ENCODE assay signal across 21 cellular contexts in the genomic region with DNA sequence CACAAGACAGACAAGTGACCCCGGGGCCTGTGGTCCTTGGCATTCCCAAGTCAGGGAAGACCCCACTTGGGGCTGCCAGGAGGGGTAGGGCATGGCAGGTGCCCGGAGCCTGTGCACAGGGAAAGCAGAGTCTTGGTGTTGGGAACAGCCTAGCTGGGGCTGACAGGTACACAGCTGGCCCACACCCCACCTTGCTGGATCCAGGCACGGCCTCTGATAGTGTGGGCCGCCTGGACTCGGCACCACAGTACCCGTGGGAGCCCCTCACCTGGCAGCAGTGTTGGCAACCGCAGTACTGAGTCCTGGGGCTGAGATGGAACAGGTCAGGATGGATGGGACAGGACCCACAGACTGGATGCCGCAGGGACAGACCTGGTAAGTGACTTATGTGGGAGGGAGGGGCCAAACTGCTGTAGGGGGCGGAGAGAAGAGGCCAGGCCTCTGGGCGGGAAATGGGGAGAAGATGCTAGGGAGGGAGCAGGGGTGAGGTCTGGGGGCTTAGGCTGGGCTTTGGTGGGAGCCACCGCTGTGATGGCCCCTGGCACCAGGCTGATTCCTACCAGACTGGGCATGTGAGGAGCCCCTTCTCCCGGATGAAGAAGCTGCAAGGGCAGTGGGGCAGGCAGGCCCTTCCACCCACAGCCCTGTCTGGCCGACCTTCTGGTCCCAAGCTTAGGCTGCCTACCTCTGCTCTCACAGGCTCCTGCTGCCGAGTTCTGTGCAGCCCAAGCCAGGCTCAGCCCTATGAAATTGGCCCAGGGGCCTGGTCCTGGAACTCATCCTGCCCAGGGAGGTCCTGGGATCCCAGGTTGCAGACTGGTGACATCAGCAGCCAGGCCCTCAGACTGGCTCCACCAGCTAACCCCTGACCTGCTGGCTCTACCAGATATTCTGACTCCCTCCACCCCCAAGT. TPM values are rescaled to one million over a fixed set of nuclear protein-coding genes. Genes with fewer than 3 reads are reported as not detected.
DNase-seq lines count a peak whose midpoint lies in the region; ATAC-seq, FAIRE-seq and TF ChIP-seq lines count a peak whose summit lies in the region.
"Had no signal": no experiment of that assay in that cellular context is flagged by ENCODE, and none has a peak within 500 bp of the region (broad histone marks: within the 10 kb centered on the region; RNA-seq: fewer than 3 reads in every experiment).

A gene (minus strand): TSS at position 357 of the 913 bp plus-strand sequence. CDS start 825 bp downstream, outside the sequence.

- peaks cover 8% of the 10 kb centered on the region for H3K36me3 Mint-ChIP-seq in activated CD8-positive, alpha-beta T cell treated with anti-CD3 and anti-CD28 coated beads for 36 hours (ENCODE audit: low read depth)
- H3K36me3 Mint-ChIP-seq in activated CD8-positive, alpha-beta T cell treated with anti-CD3 and anti-CD28 coated beads, Interleukin-2, amount 10 ng/mL, durations not matched to agents 7 days and 5 days (ENCODE audit: low read depth) = peaks cover 14% of the 10 kb centered on the region
- H3K36me3 Mint-ChIP-seq in stimulated activated effector memory CD8-positive, alpha-beta T cell treated with anti-CD3 and anti-CD28 coated beads, Interleukin-12 subunit alpha, Interleukin-12 subunit beta, amount 100 ng/mL, for 72 hours = peaks cover 8% of the 10 kb centered on the region

- H3K36me3 ChIP-seq in K562 (ENCODE audit: control insufficient read depth, insufficient read depth, low read length) (no peaks in the 10 kb centered on the region), kidney (ENCODE audit: control insufficient read depth in 1 of 2, insufficient read depth in 2 of 2, low read length in 2 of 2) (peaks cover 7% of the 10 kb centered on the region in 2 donors), left lung (peaks cover 0 to 34% of the 10 kb centered on the region in 2 donors)

- no peak for TF ChIP-seq RAD21 in K562 (CRISPR knock-in tag; conservative IDR thresholded peaks at IDR 0.05 in 1 of 2, IDR thresholded peaks at IDR 0.05 in 1 of 2)

- H3K27ac ChIP-seq in K562 (ENCODE audit: extremely low read depth, low read depth, low read length) (no peak within 1 kb of the TSS), kidney (ENCODE audit: low read depth in 2 of 2, low read length in 2 of 2) (no peak within 1 kb of the TSS), left lung (no peak within 1 kb of the TSS)
- H3K27ac ChIP-seq: parathyroid adenoma, tibial artery had no signal

- H3K9me3 Mint-ChIP-seq in activated CD8-positive, alpha-beta T cell treated with anti-CD3 and anti-CD28 coated beads for 36 hours = no peaks in the 10 kb centered on the region
- H3K9me3 Mint-ChIP-seq in activated CD8-positive, alpha-beta T cell treated with anti-CD3 and anti-CD28 coated beads, Interleukin-2, amount 10 ng/mL, durations not matched to agents 7 days and 5 days (ENCODE audit: insufficient read depth) = no peaks in the 10 kb centered on the region
- H3K9me3 Mint-ChIP-seq in stimulated activated effector memory CD8-positive, alpha-beta T cell treated with anti-CD3 and anti-CD28 coated beads, Interleukin-12 subunit alpha, Interleukin-12 subunit beta, amount 100 ng/mL, for 72 hours = no peaks in the 10 kb centered on the region
- H3K9me3 Mint-ChIP-seq: central memory CD8-positive, alpha-beta T cell had no signal

- no peak within 1 kb of the TSS for H3K4me2 ChIP-seq in K562 (ENCODE audit: insufficient read depth, low read length)

- in situ Hi-C loops in K562 (cut with MboI) = no loop called here

- TF ChIP-seq EP300 in K562 (IDR thresholded peaks at IDR 0.05; ENCODE audit: low read length) = no peak

- no TSS peak for BruUV-seq in K562 (replicated peaks; lab: Mats Ljungman, UMichigan)

- POLR2A ChIA-PET in activated CD8-positive, alpha-beta T cell treated with anti-CD3 and anti-CD28 coated beads for 36 hours (lab: Charles Lee) = interaction anchor here (0.9 to 2.0 kb wide), 4 partner anchors 8 to 168 kb away, joined by 3 to 10 read pairs (median 4); a partner anchor contains a TSS
- POLR2A ChIA-PET in activated CD8-positive, alpha-beta T cell treated with anti-CD3 and anti-CD28 coated beads, Interleukin-2, amount 10 ng/mL, durations not matched to agents 7 days and 5 days (lab: Charles Lee) = interaction anchor here (1.1 to 1.5 kb wide), 3 partner anchors 8 to 16 kb away, joined by 4 to 5 read pairs (median 4); a partner anchor contains a TSS
- POLR2A ChIA-PET in K562 (lab: Yijun Ruan, JAX) = interaction anchor here (0.7 to 1.6 kb wide), 7 partner anchors 11 to 174 kb away, joined by 3 to 5 read pairs (median 4); no protein-coding TSS in a partner anchor

- ATAC-seq in activated CD8-positive, alpha-beta T cell treated with anti-CD3 and anti-CD28 coated beads for 36 hours = peak; percentile 34
- ATAC-seq in activated CD8-positive, alpha-beta T cell treated with anti-CD3 and anti-CD28 coated beads, Interleukin-2, amount 10 ng/mL, durations not matched to agents 7 days and 5 days = no peak
- ATAC-seq in K562 = peak; percentile 76
- peak; percentile 11 for ATAC-seq in stimulated activated effector memory CD8-positive, alpha-beta T cell treated with anti-CD3 and anti-CD28 coated beads, Interleukin-12 subunit alpha, Interleukin-12 subunit beta, amount 100 ng/mL, for 72 hours
- ATAC-seq in left lung = no peak
- ATAC-seq in activated CD4-positive, CD25-positive, alpha-beta regulatory T cell treated with anti-CD3 and anti-CD28 coated beads, Interleukin-2, amount 50 U/mL, for 24 hours = no peak

- no peak within 1 kb of the TSS for H3K27ac Mint-ChIP-seq in activated CD8-positive, alpha-beta T cell treated with anti-CD3 and anti-CD28 coated beads for 36 hours
- H3K27ac Mint-ChIP-seq in activated CD8-positive, alpha-beta T cell treated with anti-CD3 and anti-CD28 coated beads, Interleukin-2, amount 10 ng/mL, durations not matched to agents 7 days and 5 days = no peak within 1 kb of the TSS
- peak within 1 kb of the TSS; percentile 68 for H3K27ac Mint-ChIP-seq in stimulated activated effector memory CD8-positive, alpha-beta T cell treated with anti-CD3 and anti-CD28 coated beads, Interleukin-12 subunit alpha, Interleukin-12 subunit beta, amount 100 ng/mL, for 72 hours

- intact Hi-C loops in activated CD8-positive, alpha-beta T cell treated with anti-CD3 and anti-CD28 coated beads for 36 hours (cut with micrococcal nuclease) = no loop called here
- intact Hi-C loops in K562 (cut with micrococcal nuclease) (no loop called here), kidney (cut with DNase I) (no loop called here), left lung (cut with DNase I) (no loop called here)

- DNase-seq in activated CD8-positive, alpha-beta T cell treated with anti-CD3 and anti-CD28 coated beads for 36 hours = no peak
- no peak for DNase-seq in activated CD8-positive, alpha-beta T cell treated with anti-CD3 and anti-CD28 coated beads, Interleukin-2, amount 10 ng/mL, durations not matched to agents 7 days and 5 days
- DNase-seq in K562 (ENCODE audit: extremely low read depth in 1 of 4, low spot score in 3 of 4) (peak in 1 of 4 experiments; percentile 14), kidney (peak; percentile 54), left lung (no peak), NCI-H226 (no peak)
- DNase-seq in stimulated activated effector memory CD8-positive, alpha-beta T cell treated with anti-CD3 and anti-CD28 coated beads, Interleukin-12 subunit alpha, Interleukin-12 subunit beta, amount 100 ng/mL, for 72 hours (ENCODE audit: low spot score in 2 of 2) = no peak
- DNase-seq: amniotic stem cell; C1 segment of cervical spinal cord; DMS153; effector CD8-positive, alpha-beta T cell; GOT3; NCI-H187; NCI-H446 treated with DMSO at 0.1 percent for 48 hours; SW 1271 had no signal

- H3K79me2 ChIP-seq in K562 (ENCODE audit: control insufficient read depth, insufficient read depth, low read length) = no peaks in the 10 kb centered on the region
- H3K79me2 ChIP-seq: parathyroid adenoma had no signal

- no peak for TF ChIP-seq CTCF in activated CD8-positive, alpha-beta T cell treated with anti-CD3 and anti-CD28 coated beads for 36 hours (IDR thresholded peaks at IDR 0.05)
- TF ChIP-seq CTCF in K562 (IDR thresholded peaks at IDR 0.05 in 2 of 3, conservative IDR thresholded peaks at IDR 0.05 in 1 of 3; ENCODE audit: insufficient read depth in 2 of 3, low read depth in 1 of 3, low read length in 3 of 3) = no peak
- TF ChIP-seq CTCF in kidney (IDR thresholded peaks at IDR 0.05; ENCODE audit: borderline replicate concordance, extremely low read depth, insufficient read depth) = no peak
- TF ChIP-seq CTCF in left lung (IDR thresholded peaks at IDR 0.05) = no peak

- H3K9ac ChIP-seq in K562 (ENCODE audit: insufficient read depth in 1 of 2, low read depth in 2 of 2, low read length in 2 of 2) (peak within 1 kb of the TSS in 1 of 2 experiments; percentile 58; a peak in 2 of 4 replicates), kidney (ENCODE audit: low read length in 2 of 2) (no peak within 1 kb of the TSS)
- H3K9ac ChIP-seq: parathyroid adenoma had no signal

- no peaks in the 10 kb centered on the region for H3K27me3 Mint-ChIP-seq in activated CD8-positive, alpha-beta T cell treated with anti-CD3 and anti-CD28 coated beads for 36 hours
- no peaks in the 10 kb centered on the region for H3K27me3 Mint-ChIP-seq in activated CD8-positive, alpha-beta T cell treated with anti-CD3 and anti-CD28 coated beads, Interleukin-2, amount 10 ng/mL, durations not matched to agents 7 days and 5 days (ENCODE audit: low read depth)
- H3K27me3 Mint-ChIP-seq: central memory CD8-positive, alpha-beta T cell had no signal

- TF ChIP-seq POLR2A in K562 (conservative IDR thresholded peaks at IDR 0.05) = no peak

- WGBS in K562 (ENCODE audit: insufficient coverage, low coverage, missing lambda C conversion rate) = 64% methylated on average over 8 of the region's 14 CpGs

- H3K4me1 ChIP-seq in K562 (replicated peaks in 1 of 2; ENCODE audit: control insufficient read depth in 2 of 2, insufficient read depth in 2 of 2, low read length in 2 of 2) = peaks cover 0 to 47% of the 10 kb centered on the region in 2 experiments; a peak in 3 of 5 replicates
- peaks cover 0 to 3% of the 10 kb centered on the region in 2 donors for H3K4me1 ChIP-seq in kidney (ENCODE audit: control insufficient read depth in 1 of 2, insufficient read depth in 1 of 2, low read depth in 1 of 2, low read length in 2 of 2)
- no peaks in the 10 kb centered on the region for H3K4me1 ChIP-seq in left lung
- H3K4me1 ChIP-seq: parathyroid adenoma had no signal

- FAIRE-seq in K562 (lab: Jason Lieb, UNC) (no peak), kidney (lab: Jason Lieb, UNC) (no peak)
- FAIRE-seq: A204.1, HTR-8/SVneo had no signal

- no peaks in the 10 kb centered on the region for H4K20me1 ChIP-seq in K562 (replicated peaks; ENCODE audit: control insufficient read depth, insufficient read depth, low read length)

- no peak within 1 kb of the TSS for H2AFZ ChIP-seq in K562 (ENCODE audit: low read depth, low read length)
- H2AFZ ChIP-seq: parathyroid adenoma had no signal

- no peaks in the 10 kb centered on the region for H3K4me1 Mint-ChIP-seq in activated CD8-positive, alpha-beta T cell treated with anti-CD3 and anti-CD28 coated beads for 36 hours (ENCODE audit: low read depth)
- H3K4me1 Mint-ChIP-seq in activated CD8-positive, alpha-beta T cell treated with anti-CD3 and anti-CD28 coated beads, Interleukin-2, amount 10 ng/mL, durations not matched to agents 7 days and 5 days (ENCODE audit: low read depth) = no peaks in the 10 kb centered on the region
- peaks cover 14% of the 10 kb centered on the region for H3K4me1 Mint-ChIP-seq in stimulated activated effector memory CD8-positive, alpha-beta T cell treated with anti-CD3 and anti-CD28 coated beads, Interleukin-12 subunit alpha, Interleukin-12 subunit beta, amount 100 ng/mL, for 72 hours

- H3K9me1 ChIP-seq in K562 (ENCODE audit: control insufficient read depth, insufficient read depth, low read length) = no peaks in the 10 kb centered on the region

- CTCF ChIA-PET in activated CD8-positive, alpha-beta T cell treated with anti-CD3 and anti-CD28 coated beads for 36 hours (lab: Charles Lee) = interaction anchor here (1.1 to 2.1 kb wide), 5 partner anchors 8 to 47 kb away, joined by 3 to 9 read pairs (median 4); a partner anchor contains a TSS
- CTCF ChIA-PET in activated CD8-positive, alpha-beta T cell treated with anti-CD3 and anti-CD28 coated beads, Interleukin-2, amount 10 ng/mL, durations not matched to agents 7 days and 5 days (lab: Charles Lee) = interaction anchor here (0.9 to 1.6 kb wide), 5 partner anchors 8 to 47 kb away, joined by 3 to 5 read pairs (median 4); a partner anchor contains a TSS
- CTCF ChIA-PET in K562 (lab: Yijun Ruan, JAX; ENCODE audit: low intra/inter-chr PET ratio) = no interaction called here

- H3K4me3 ChIP-seq in K562 (no peak within 1 kb of the TSS), kidney (ENCODE audit: low read length in 2 of 2) (no peak within 1 kb of the TSS), left lung (no peak within 1 kb of the TSS)
- H3K4me3 ChIP-seq: tibial artery had no signal

- H3K27me3 ChIP-seq in K562 (ENCODE audit: control insufficient read depth in 2 of 2, insufficient read depth in 2 of 2, low read length in 2 of 2) (no peaks in the 10 kb centered on the region), left lung (no peaks in the 10 kb centered on the region)
- H3K27me3 ChIP-seq: tibial artery had no signal

- H3K4me3 Mint-ChIP-seq in activated CD8-positive, alpha-beta T cell treated with anti-CD3 and anti-CD28 coated beads for 36 hours = no peak within 1 kb of the TSS
- H3K4me3 Mint-ChIP-seq in activated CD8-positive, alpha-beta T cell treated with anti-CD3 and anti-CD28 coated beads, Interleukin-2, amount 10 ng/mL, durations not matched to agents 7 days and 5 days = no peak within 1 kb of the TSS
- H3K4me3 Mint-ChIP-seq in stimulated activated effector memory CD8-positive, alpha-beta T cell treated with anti-CD3 and anti-CD28 coated beads, Interleukin-12 subunit alpha, Interleukin-12 subunit beta, amount 100 ng/mL, for 72 hours = no peak within 1 kb of the TSS
- H3K4me3 Mint-ChIP-seq: central memory CD8-positive, alpha-beta T cell had no signal

- H3K9me3 ChIP-seq in K562 (replicated peaks; ENCODE audit: control insufficient read depth, insufficient read depth, low read depth, low read length) = no peaks in the 10 kb centered on the region
- no peaks in the 10 kb centered on the region for H3K9me3 ChIP-seq in kidney (ENCODE audit: control insufficient read depth in 1 of 2, low read length in 2 of 2)
- no peaks in the 10 kb centered on the region for H3K9me3 ChIP-seq in left lung
- H3K9me3 ChIP-seq: tibial artery had no signal

RNA-seq across cellular contexts. Expression of the gene that starts here (rescaled TPM):
- 1 to 10 TPM; 3.0 to 3.1 TPM for total RNA-seq in activated CD8-positive, alpha-beta T cell treated with anti-CD3 and anti-CD28 coated beads for 36 hours
- 1 to 10 TPM; 2.7 to 3.1 TPM for total RNA-seq in activated CD8-positive, alpha-beta T cell treated with anti-CD3 and anti-CD28 coated beads, Interleukin-2, amount 10 ng/mL, durations not matched to agents 7 days and 5 days
- total RNA-seq in K562 (2011; cell fraction: chromatin; rRNA removed; ENCODE audit: low replicate concordance) = 12.3 and 30.0 TPM in 2 replicates
- 15.0 and 17.6 TPM in 2 replicates for total RNA-seq in K562 (2011; cell fraction: nucleolus; rRNA removed)
- total RNA-seq in K562 (2011; cell fraction: nucleoplasm; rRNA removed) = 9.9 and 10.5 TPM in 2 replicates
- total RNA-seq in K562 (2014; rRNA removed) = 1.0 and 1.7 TPM in 2 replicates
- 0.19 and 0.29 TPM in 2 replicates for total RNA-seq in K562 (2014; rRNA removed; fragmentation: Illumina TruSeq; extraction: Trizol)
- total RNA-seq in K562 (2015; rRNA removed; fragmentation: Illumina TruSeq; extraction: Trizol) = 0.40 and 0.45 TPM in 2 replicates
- total RNA-seq in K562 (2021) = 0.63 and 2.4 TPM in 2 replicates
- polyA plus RNA-seq in K562 (2011; rRNA removed) = 1.0 and 2.1 TPM in 2 replicates
- polyA plus RNA-seq in K562 (2011; cell fraction: cytosol; rRNA removed) = 1.5 and 2.1 TPM in 2 replicates
- 18.7 and 21.7 TPM in 2 replicates for polyA plus RNA-seq in K562 (2011; cell fraction: nucleus; rRNA removed)
- 0.61 and 1.5 TPM in 2 replicates for polyA plus RNA-seq in K562 (2012)
- 0.83 and 0.88 TPM in 2 replicates for polyA plus RNA-seq in K562 (2014; fragmentation: Illumina TruSeq; extraction: Trizol)
- polyA plus RNA-seq in K562 (2014; fragmentation: Nextera tagmentation; extraction: Ambion mirVana) = under 1 TPM; 0.13 to 0.20 TPM
- 0.76 and 4.4 TPM in 2 replicates for polyA plus RNA-seq in K562 (2014; rRNA removed)
- 0.28 and 0.66 TPM in 2 replicates for polyA minus RNA-seq in K562 (2011; rRNA and poly(A)+ RNA removed)
- not detected in 2 replicates for polyA minus RNA-seq in K562 (2011; cell fraction: cytosol; rRNA and poly(A)+ RNA removed)
- 3.5 and 3.7 TPM in 2 replicates for polyA minus RNA-seq in K562 (2011; cell fraction: nucleus; rRNA and poly(A)+ RNA removed)
- 13.1 TPM for total RNA-seq in kidney
- polyA plus RNA-seq in kidney (ENCODE audit: insufficient read depth, low read depth, low replicate concordance) = 4.5 TPM
- total RNA-seq in left lung = 1 to 10 TPM; 7.6 to 9.6 TPM

Comparison
In these comparisons a context has a peak if more than half of its experiments do, and no peak if none do; other contexts are left out.
1. ATAC-seq: peak in activated CD8-positive, alpha-beta T cell treated with anti-CD3 and anti-CD28 coated beads for 36 hours (single experiment), K562 (single experiment) and stimulated activated effector memory CD8-positive, alpha-beta T cell treated with anti-CD3 and anti-CD28 coated beads, Interleukin-12 subunit alpha, Interleukin-12 subunit beta, amount 100 ng/mL, for 72 hours (single experiment); none in activated CD8-positive, alpha-beta T cell treated with anti-CD3 and anti-CD28 coated beads, Interleukin-2, amount 10 ng/mL, durations not matched to agents 7 days and 5 days (single experiment), left lung (single experiment) and activated CD4-positive, CD25-positive, alpha-beta regulatory T cell treated with anti-CD3 and anti-CD28 coated beads, Interleukin-2, amount 50 U/mL, for 24 hours (0 of 2).